Comparison of ENCODE assay signal across 1 cellular context in the genomic region with DNA sequence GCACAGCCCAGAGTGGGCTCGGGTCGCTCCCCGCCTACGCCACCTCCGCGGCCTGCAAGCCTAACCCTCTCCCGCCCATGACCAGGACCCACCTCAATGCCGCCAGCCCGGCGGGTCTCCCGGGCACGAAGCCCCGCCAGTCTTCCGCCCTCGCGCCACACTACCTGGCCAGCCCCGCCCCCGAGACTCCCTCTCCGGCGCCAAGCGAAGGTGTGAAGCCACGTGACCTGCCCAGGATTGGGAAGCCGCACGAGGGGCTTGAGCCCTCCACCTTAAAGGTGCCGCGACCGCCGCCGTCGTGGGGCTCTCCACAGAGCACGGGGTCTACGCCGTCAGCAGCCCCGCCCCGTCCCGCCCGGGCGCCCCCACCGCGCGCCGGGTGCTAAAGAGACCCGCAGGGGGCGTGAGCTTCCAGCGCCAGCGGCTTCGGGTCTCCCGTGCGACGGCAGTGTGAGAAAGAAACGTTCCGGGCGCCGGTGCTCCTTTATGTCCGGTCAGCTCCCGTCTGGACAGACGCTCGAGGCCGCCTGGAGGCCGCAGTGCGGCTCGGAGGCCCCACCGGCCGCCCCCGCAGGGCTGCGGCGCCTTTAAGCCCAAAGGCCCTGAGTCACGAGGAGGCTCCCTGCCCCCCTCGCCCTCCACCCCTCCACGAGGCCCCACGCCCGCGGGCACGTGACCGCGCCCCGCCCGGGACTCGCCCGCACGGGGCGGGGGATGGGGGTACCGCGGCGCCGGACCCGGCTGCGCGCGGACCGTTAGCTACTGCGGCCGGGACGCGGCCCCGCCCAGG.
A peak's percentile ranks its signal among the peaks of the same experiment; 100 is the strongest.
TF ChIP-seq lines count a peak whose summit lies in the region.

CPEB1 (minus strand) TSS at position 319 of the 790 bp plus-strand sequence. CDS start 18,904 bp downstream, outside the sequence.

TF ChIP-seq in HEK293, 187 proteins besides CTCF, POLR2A, EP300 and RAD21 (continued from another document):
- no peak for TF ChIP-seq ZNF280C (tag by site-specific recombination; IDR thresholded peaks at IDR 0.05)
- TF ChIP-seq PBX3 (CRISPR knock-in tag; IDR thresholded peaks at IDR 0.05): 0 out of 2 replicates have a peak, but pooled peaks have one; percentile 58
- TF ChIP-seq KLF17 (tag by site-specific recombination; IDR thresholded peaks at IDR 0.05): peak; percentile 43; the same call in 1 of the 2 replicates
- 0 out of 2 replicates have a peak, but pooled peaks have one; percentile 35 for TF ChIP-seq ZEB2 (tag by site-specific recombination; IDR thresholded peaks at IDR 0.05)
- TF ChIP-seq, protein P1, sequence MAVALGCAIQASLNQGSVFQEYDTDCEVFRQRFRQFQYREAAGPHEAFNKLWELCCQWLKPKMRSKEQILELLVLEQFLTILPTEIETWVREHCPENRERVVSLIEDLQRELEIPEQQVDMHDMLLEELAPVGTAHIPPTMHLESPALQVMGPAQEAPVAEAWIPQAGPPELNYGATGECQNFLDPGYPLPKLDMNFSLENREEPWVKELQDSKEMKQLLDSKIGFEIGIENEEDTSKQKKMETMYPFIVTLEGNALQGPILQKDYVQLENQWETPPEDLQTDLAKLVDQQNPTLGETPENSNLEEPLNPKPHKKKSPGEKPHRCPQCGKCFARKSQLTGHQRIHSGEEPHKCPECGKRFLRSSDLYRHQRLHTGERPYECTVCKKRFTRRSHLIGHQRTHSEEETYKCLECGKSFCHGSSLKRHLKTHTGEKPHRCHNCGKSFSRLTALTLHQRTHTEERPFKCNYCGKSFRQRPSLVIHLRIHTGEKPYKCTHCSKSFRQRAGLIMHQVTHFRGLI (tag by site-specific recombination; IDR thresholded peaks at IDR 0.05): peak; percentile 68
- peak; percentile 84 for TF ChIP-seq ZNF202 (tag by site-specific recombination; IDR thresholded peaks at IDR 0.05; ENCODE audit: borderline replicate concordance)
- TF ChIP-seq SP3 (tag by site-specific recombination; IDR thresholded peaks at IDR 0.05): peak; percentile 38
- peak; percentile 41; the same call in 1 of the 2 replicates for TF ChIP-seq KLF10 (tag by site-specific recombination; IDR thresholded peaks at IDR 0.05)
- 0 out of 2 replicates have a peak, but pooled peaks have one; percentile 28 for TF ChIP-seq ZIC2 (tag by site-specific recombination; IDR thresholded peaks at IDR 0.05)
- peak; percentile 65 for TF ChIP-seq KLF9 (tag by site-specific recombination; IDR thresholded peaks at IDR 0.05; ENCODE audit: low read depth)
- peak; percentile 49; the same call in 1 of the 2 replicates for TF ChIP-seq SP7 (tag by site-specific recombination; IDR thresholded peaks at IDR 0.05)
- 0 out of 2 replicates have a peak, but pooled peaks have one; percentile 47 for TF ChIP-seq ZXDB (tag by site-specific recombination; IDR thresholded peaks at IDR 0.05)
- TF ChIP-seq ZFP69B (tag by site-specific recombination; IDR thresholded peaks at IDR 0.05): peak; percentile 94
- peak; percentile 93 for TF ChIP-seq ZBTB8A (tag by site-specific recombination; IDR thresholded peaks at IDR 0.05)
- TF ChIP-seq ZNF692 (tag by site-specific recombination; IDR thresholded peaks at IDR 0.05): peak; percentile 98
- peak; percentile 23; the same call in 1 of the 2 replicates for TF ChIP-seq ZNF391 (tag by site-specific recombination; IDR thresholded peaks at IDR 0.05; ENCODE audit: borderline replicate concordance, low read depth)
- no peak for TF ChIP-seq ZNF324 (tag by site-specific recombination; IDR thresholded peaks at IDR 0.05)
- TF ChIP-seq, protein P2, sequence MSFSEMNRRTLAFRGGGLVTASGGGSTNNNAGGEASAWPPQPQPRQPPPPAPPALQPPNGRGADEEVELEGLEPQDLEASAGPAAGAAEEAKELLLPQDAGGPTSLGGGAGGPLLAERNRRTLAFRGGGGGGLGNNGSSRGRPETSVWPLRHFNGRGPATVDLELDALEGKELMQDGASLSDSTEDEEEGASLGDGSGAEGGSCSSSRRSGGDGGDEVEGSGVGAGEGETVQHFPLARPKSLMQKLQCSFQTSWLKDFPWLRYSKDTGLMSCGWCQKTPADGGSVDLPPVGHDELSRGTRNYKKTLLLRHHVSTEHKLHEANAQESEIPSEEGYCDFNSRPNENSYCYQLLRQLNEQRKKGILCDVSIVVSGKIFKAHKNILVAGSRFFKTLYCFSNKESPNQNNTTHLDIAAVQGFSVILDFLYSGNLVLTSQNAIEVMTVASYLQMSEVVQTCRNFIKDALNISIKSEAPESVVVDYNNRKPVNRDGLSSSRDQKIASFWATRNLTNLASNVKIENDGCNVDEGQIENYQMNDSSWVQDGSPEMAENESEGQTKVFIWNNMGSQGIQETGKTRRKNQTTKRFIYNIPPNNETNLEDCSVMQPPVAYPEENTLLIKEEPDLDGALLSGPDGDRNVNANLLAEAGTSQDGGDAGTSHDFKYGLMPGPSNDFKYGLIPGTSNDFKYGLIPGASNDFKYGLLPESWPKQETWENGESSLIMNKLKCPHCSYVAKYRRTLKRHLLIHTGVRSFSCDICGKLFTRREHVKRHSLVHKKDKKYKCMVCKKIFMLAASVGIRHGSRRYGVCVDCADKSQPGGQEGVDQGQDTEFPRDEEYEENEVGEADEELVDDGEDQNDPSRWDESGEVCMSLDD (tag by site-specific recombination; IDR thresholded peaks at IDR 0.05): no peak; the same call in 1 of the 2 replicates
- TF ChIP-seq PRDM10 (tag by site-specific recombination; IDR thresholded peaks at IDR 0.05): peak; percentile 55; the same call in 1 of the 2 replicates
- TF ChIP-seq ZNF660 (tag by site-specific recombination; IDR thresholded peaks at IDR 0.05): peak; percentile 46; the same call in 1 of the 2 replicates
- no peak for TF ChIP-seq ZNF843 (tag by site-specific recombination; IDR thresholded peaks at IDR 0.05)
- no peak for TF ChIP-seq ZBTB48 (tag by site-specific recombination; IDR thresholded peaks at IDR 0.05)
- TF ChIP-seq ZNF335 (tag by site-specific recombination; conservative IDR thresholded peaks at IDR 0.05): peak; percentile 91
- TF ChIP-seq ZBTB26 (tag by site-specific recombination; optimal IDR thresholded peaks at IDR 0.05): peak; percentile 70
- TF ChIP-seq EGR2 (tag by site-specific recombination; IDR thresholded peaks at IDR 0.05; ENCODE audit: low read depth): peak; percentile 4
- TF ChIP-seq OVOL3 (tag by site-specific recombination; IDR thresholded peaks at IDR 0.05): no peak
- TF ChIP-seq ZNF433 (tag by site-specific recombination; IDR thresholded peaks at IDR 0.05; ENCODE audit: low read depth): no peak
- TF ChIP-seq ZSCAN30 (tag by site-specific recombination; IDR thresholded peaks at IDR 0.05): peak; percentile 47
- peak; percentile 39 for TF ChIP-seq SP2 (tag by site-specific recombination; IDR thresholded peaks at IDR 0.05)
- TF ChIP-seq, protein P3, sequence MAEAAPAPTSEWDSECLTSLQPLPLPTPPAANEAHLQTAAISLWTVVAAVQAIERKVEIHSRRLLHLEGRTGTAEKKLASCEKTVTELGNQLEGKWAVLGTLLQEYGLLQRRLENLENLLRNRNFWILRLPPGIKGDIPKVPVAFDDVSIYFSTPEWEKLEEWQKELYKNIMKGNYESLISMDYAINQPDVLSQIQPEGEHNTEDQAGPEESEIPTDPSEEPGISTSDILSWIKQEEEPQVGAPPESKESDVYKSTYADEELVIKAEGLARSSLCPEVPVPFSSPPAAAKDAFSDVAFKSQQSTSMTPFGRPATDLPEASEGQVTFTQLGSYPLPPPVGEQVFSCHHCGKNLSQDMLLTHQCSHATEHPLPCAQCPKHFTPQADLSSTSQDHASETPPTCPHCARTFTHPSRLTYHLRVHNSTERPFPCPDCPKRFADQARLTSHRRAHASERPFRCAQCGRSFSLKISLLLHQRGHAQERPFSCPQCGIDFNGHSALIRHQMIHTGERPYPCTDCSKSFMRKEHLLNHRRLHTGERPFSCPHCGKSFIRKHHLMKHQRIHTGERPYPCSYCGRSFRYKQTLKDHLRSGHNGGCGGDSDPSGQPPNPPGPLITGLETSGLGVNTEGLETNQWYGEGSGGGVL (tag by site-specific recombination; IDR thresholded peaks at IDR 0.05): peak; percentile 52
